35 cellular contexts compared by ENCODE assay signal in genomic region chr17:11720816-11721215, GRCh38.
"Had no signal": no experiment of that assay in that cellular context is flagged by ENCODE, and none has a peak within 500 bp of the region (broad histone marks: within the 10 kb centered on the region; RNA-seq: fewer than 3 reads in every experiment).

No MANE protein-coding gene starts in this region.

- H3K27me3 Mint-ChIP-seq: activated B cell treated with CpG ODN at 0.5 μM for 24 hours; activated CD4-positive, alpha-beta memory T cell treated with anti-CD3 and anti-CD28 coated beads for 36 hours; activated CD4-positive, alpha-beta T cell treated with anti-CD3 and anti-CD28 coated beads, Interleukin-2, amount 10 ng/mL, durations not matched to agents 24 days and 14 days; activated CD8-positive, alpha-beta T cell treated with anti-CD3 and anti-CD28 coated beads for 36 hours had no signal

- H3K9me3 ChIP-seq: adrenal gland, body of pancreas, breast epithelium had no signal

- DNase-seq: activated B cell treated with CpG ODN at 0.5 μM for 24 hours; activated CD4-positive, alpha-beta memory T cell treated with anti-CD3 and anti-CD28 coated beads for 36 hours; activated CD4-positive, alpha-beta T cell treated with anti-CD3 and anti-CD28 coated beads for 4 hours; activated CD4-positive, alpha-beta T cell treated with anti-CD3 and anti-CD28 coated beads, Interleukin-2, amount 10 ng/mL, durations not matched to agents 24 days and 14 days; activated CD4-positive, alpha-beta T cell treated with anti-CD3 and anti-CD28 coated beads, Interleukin-2, amount 50 U/mL, for 1 hour; activated CD4-positive, alpha-beta T cell treated with anti-CD3 and anti-CD28 coated beads, Interleukin-2, amount 50 U/mL, for 4 hours; activated CD4-positive, CD25-positive, alpha-beta regulatory T cell treated with anti-CD3 and anti-CD28 coated beads, Interleukin-2, amount 50 U/mL, for 72 hours; activated CD8-positive, alpha-beta memory T cell treated with anti-CD3 and anti-CD28 coated beads, Interleukin-2, amount 50 U/mL, for 4 hours; activated CD8-positive, alpha-beta T cell treated with anti-CD3 and anti-CD28 coated beads for 36 hours; activated effector memory CD4-positive, alpha-beta T cell treated with anti-CD3 and anti-CD28 coated beads, Interleukin-2, amount 50 U/mL, for 16 hours; activated gamma-delta T cell treated with Interleukin-2 at 50 U/mL for 16 hours; activated naive CD4-positive, alpha-beta T cell; activated naive CD4-positive, alpha-beta T cell treated with anti-CD3 and anti-CD28 coated beads for 36 hours; activated naive CD4-positive, alpha-beta T cell treated with anti-CD3 and anti-CD28 coated beads, Interleukin-2, amount 50 U/mL, for 16 hours; activated naive CD8-positive, alpha-beta T cell treated with anti-CD3 and anti-CD28 coated beads for 36 hours; activated T-cell treated with anti-CD3 and anti-CD28 coated beads for 4 hours; activated T-cell treated with anti-CD3 and anti-CD28 coated beads, Interleukin-2, amount 50 U/mL, for 1 hour; activated T-cell treated with anti-CD3 and anti-CD28 coated beads, Interleukin-2, amount 50 U/mL, for 4 hours; activated T-cell treated with anti-CD3 and anti-CD28 coated beads, Interleukin-2, amount 50 U/mL, for 72 hours; adrenal gland; amniotic stem cell; aorta; body of pancreas; brain microvascular endothelial cell; central memory CD4-positive, alpha-beta T cell; T-helper 1 cell; T-helper 2 cell; T-helper 9 cell had no signal

- H3K27me3 ChIP-seq: adrenal gland, body of pancreas, brain microvascular endothelial cell, breast epithelium had no signal

- H3K27ac ChIP-seq: adrenal gland, body of pancreas, brain microvascular endothelial cell, breast epithelium, VCaP had no signal

- H3K27ac Mint-ChIP-seq: activated B cell treated with CpG ODN at 0.5 μM for 24 hours; activated CD4-positive, alpha-beta memory T cell treated with anti-CD3 and anti-CD28 coated beads for 36 hours; activated CD4-positive, alpha-beta T cell treated with anti-CD3 and anti-CD28 coated beads, Interleukin-2, amount 10 ng/mL, durations not matched to agents 24 days and 14 days; activated CD8-positive, alpha-beta T cell treated with anti-CD3 and anti-CD28 coated beads for 36 hours; activated naive CD4-positive, alpha-beta T cell treated with anti-CD3 and anti-CD28 coated beads for 36 hours; activated naive CD4-positive, alpha-beta T cell treated with anti-CD3 and anti-CD28 coated beads, Interleukin-2, amount 50 U/mL, for 72 hours; activated naive CD8-positive, alpha-beta T cell treated with anti-CD3 and anti-CD28 coated beads for 36 hours; activated T-cell treated with anti-CD3 and anti-CD28 coated beads, Interleukin-2, amount 50 U/mL, for 72 hours; activated T-helper 1 cell treated with anti-CD3 and anti-CD28 coated beads, Interleukin-12 subunit alpha, Interleukin-12 subunit beta, Interleukin-2, Interleukin-4 antibody, amounts not matched to agents 30 ng/mL and 10 ng/mL and 1 ng/mL, durations not matched to agents 14 hours and 24 hours and 36 hours; activated T-helper 17 cell treated with anti-CD3 and anti-CD28 coated beads, Interleukin-2, amount 50 U/mL, for 72 hours; T-helper 1 cell treated with Interleukin-12 subunit alpha and Interleukin-12 subunit beta and Interleukin-4 antibody, amounts not matched to agents 30 μg/mL and 1 μg/mL, for 36 hours; T-helper 2 cell treated with Interferon-gamma antibody and Interleukin-4, amounts not matched to agents 5 μg/mL and 100 μg/mL, for 36 hours had no signal

- ATAC-seq: activated CD8-positive, alpha-beta T cell treated with anti-CD3 and anti-CD28 coated beads for 36 hours; activated naive CD4-positive, alpha-beta T cell treated with anti-CD3 and anti-CD28 coated beads, Interleukin-2, amount 50 U/mL, for 72 hours; activated T-cell treated with anti-CD3 and anti-CD28 coated beads, Interleukin-2, amount 50 U/mL, for 4 hours; activated T-cell treated with anti-CD3 and anti-CD28 coated beads, Interleukin-2, amount 50 U/mL, for 72 hours; activated T-helper 17 cell treated with anti-CD3 and anti-CD28 coated beads, Interleukin-2, amount 50 U/mL, for 72 hours; body of pancreas had no signal

- H3K9me3 Mint-ChIP-seq: activated B cell treated with CpG ODN at 0.5 μM for 24 hours; activated CD4-positive, alpha-beta memory T cell treated with anti-CD3 and anti-CD28 coated beads for 36 hours; activated naive CD8-positive, alpha-beta T cell treated with anti-CD3 and anti-CD28 coated beads for 36 hours; activated T-cell treated with anti-CD3 and anti-CD28 coated beads, Interleukin-2, amount 50 U/mL, for 4 hours had no signal

- H3K36me3 ChIP-seq: adrenal gland, brain microvascular endothelial cell, breast epithelium had no signal

- H3K4me1 Mint-ChIP-seq: activated B cell treated with CpG ODN at 0.5 μM for 24 hours; activated CD4-positive, alpha-beta T cell treated with anti-CD3 and anti-CD28 coated beads, Interleukin-2, amount 10 ng/mL, durations not matched to agents 24 days and 14 days; activated naive CD8-positive, alpha-beta T cell treated with anti-CD3 and anti-CD28 coated beads for 36 hours; activated T-helper 17 cell treated with anti-CD3 and anti-CD28 coated beads, Interleukin-2, amount 50 U/mL, for 72 hours had no signal

- H3K4me3 ChIP-seq: adrenal gland, body of pancreas, breast epithelium had no signal

- H3K4me3 Mint-ChIP-seq: activated B cell treated with CpG ODN at 0.5 μM for 24 hours; activated CD4-positive, alpha-beta memory T cell treated with anti-CD3 and anti-CD28 coated beads for 36 hours; activated CD4-positive, alpha-beta T cell treated with anti-CD3 and anti-CD28 coated beads, Interleukin-2, amount 10 ng/mL, durations not matched to agents 24 days and 14 days; activated CD8-positive, alpha-beta T cell treated with anti-CD3 and anti-CD28 coated beads for 36 hours; activated naive CD4-positive, alpha-beta T cell treated with anti-CD3 and anti-CD28 coated beads for 36 hours; activated naive CD8-positive, alpha-beta T cell treated with anti-CD3 and anti-CD28 coated beads for 36 hours; activated T-cell treated with anti-CD3 and anti-CD28 coated beads, Interleukin-2, amount 50 U/mL, for 4 hours; activated T-cell treated with anti-CD3 and anti-CD28 coated beads, Interleukin-2, amount 50 U/mL, for 72 hours; activated T-helper 1 cell treated with anti-CD3 and anti-CD28 coated beads, Interleukin-12 subunit alpha, Interleukin-12 subunit beta, Interleukin-2, Interleukin-4 antibody, amounts not matched to agents 30 ng/mL and 10 ng/mL and 1 ng/mL, durations not matched to agents 14 hours and 24 hours and 36 hours; activated T-helper 17 cell treated with anti-CD3 and anti-CD28 coated beads, Interleukin-2, amount 50 U/mL, for 72 hours; T-helper 1 cell treated with Interleukin-12 subunit alpha and Interleukin-12 subunit beta and Interleukin-4 antibody, amounts not matched to agents 30 μg/mL and 1 μg/mL, for 36 hours; T-helper 2 cell treated with Interferon-gamma antibody and Interleukin-4, amounts not matched to agents 5 μg/mL and 100 μg/mL, for 36 hours had no signal

- H3K36me3 Mint-ChIP-seq: activated CD4-positive, alpha-beta memory T cell treated with anti-CD3 and anti-CD28 coated beads for 36 hours; activated naive CD4-positive, alpha-beta T cell treated with anti-CD3 and anti-CD28 coated beads, Interleukin-2, amount 50 U/mL, for 72 hours; activated naive CD8-positive, alpha-beta T cell treated with anti-CD3 and anti-CD28 coated beads for 36 hours had no signal

- H3K4me1 ChIP-seq: adrenal gland, body of pancreas, breast epithelium had no signal
